ENCODE assay signal across 18 cellular contexts in genomic region chr2:74149570-74150319, GRCh38. TPM values are rescaled to one million over a fixed set of nuclear protein-coding genes. Genes with fewer than 3 reads are reported as not detected.
DNase-seq lines count a peak whose midpoint lies in the region; ATAC-seq and TF ChIP-seq lines count a peak whose summit lies in the region.
"Had no signal": no experiment of that assay in that cellular context is flagged by ENCODE, and none has a peak within 500 bp of the region (broad histone marks: within the 10 kb centered on the region; RNA-seq: fewer than 3 reads in every experiment).

No MANE protein-coding gene starts in this region.

- no peak overlapping the region for H2AFZ ChIP-seq in neural progenitor cell (replicated peaks)
- H2AFZ ChIP-seq: PC-9 had no signal

- intact Hi-C loops in lower lobe of right lung (cut with DNase I) = no loop called here

- no peaks in the 10 kb centered on the region for H3K27me3 Mint-ChIP-seq in neural progenitor cell (ENCODE audit: insufficient read depth, low read depth)

- H3K4me3 ChIP-seq in neural progenitor cell (no peak overlapping the region), lower lobe of right lung (no peak overlapping the region)
- H3K4me3 ChIP-seq: gastroesophageal sphincter, left lung, PC-9, SJCRH30 had no signal

- peaks cover 3% of the 10 kb centered on the region for H3K4me1 Mint-ChIP-seq in neural progenitor cell

- H3K36me3 ChIP-seq in neural progenitor cell = no peaks in the 10 kb centered on the region
- peaks cover 41% of the 10 kb centered on the region for H3K36me3 ChIP-seq in lower lobe of right lung

- no peak overlapping the region for H3K27ac ChIP-seq in neural progenitor cell
- H3K27ac ChIP-seq in lower lobe of right lung = no peak overlapping the region
- H3K27ac ChIP-seq: gastroesophageal sphincter, left lung, PC-9, SJCRH30 had no signal

- H3K36me3 Mint-ChIP-seq in neural progenitor cell = peaks cover 3% of the 10 kb centered on the region

- H3F3A ChIP-seq in neural progenitor cell (ENCODE audit: low read depth) = peaks cover 49% of the 10 kb centered on the region

- H3K4me1 ChIP-seq in neural progenitor cell (peaks cover 8% of the 10 kb centered on the region), lower lobe of right lung (peaks cover 22% of the 10 kb centered on the region)
- H3K4me1 ChIP-seq: SJCRH30 had no signal

- peak overlapping the region; percentile 49 for H3K4me3 Mint-ChIP-seq in neural progenitor cell

- H3K79me2 ChIP-seq in neural progenitor cell (ENCODE audit: low read depth) = peaks cover 11% of the 10 kb centered on the region

- TF ChIP-seq CTCF in neural progenitor cell (IDR thresholded peaks at IDR 0.05) (no peak), lower lobe of right lung (IDR thresholded peaks at IDR 0.05) (no peak)

- peak; percentile 22 for DNase-seq in activated CD8-positive, alpha-beta memory T cell treated with anti-CD3 and anti-CD28 coated beads, Interleukin-2, amount 50 U/mL, for 48 hours
- DNase-seq in activated CD8-positive, alpha-beta memory T cell treated with anti-CD3 and anti-CD28 coated beads for 24 hours = no peak
- peak; percentile 53 for DNase-seq in MV-4-11 (lab: John Stamatoyannopoulos, UW)
- DNase-seq in cerebellar cortex (ENCODE audit: low spot score) = peak; percentile 14
- no peak for DNase-seq in neural progenitor cell (ENCODE audit: low spot score)
- DNase-seq in lower lobe of right lung = no peak
- DNase-seq in NCI-H69 (lab: John Stamatoyannopoulos, UW) = no peak
- DNase-seq in AG20443 (ENCODE audit: low spot score) = no peak
- DNase-seq: ACHN; activated CD4-positive, alpha-beta T cell treated with anti-CD3 and anti-CD28 coated beads, Interleukin-2, amount 50 U/mL, for 1 hour; caudate nucleus; DND-41; left lung; NCI-H1092; PC-9; SJCRH30; stimulated activated CD4-positive, alpha-beta T cell treated with anti-CD3 and anti-CD28 coated beads, Interleukin-2, amount 100 ng/mL, for 48 hours had no signal

- H3K9ac ChIP-seq in neural progenitor cell = no peak overlapping the region

- H3K4me2 ChIP-seq in neural progenitor cell = no peak overlapping the region
- H3K4me2 ChIP-seq: PC-9 had no signal

- H3K9me3 ChIP-seq in neural progenitor cell (ENCODE audit: low read depth) (no peaks in the 10 kb centered on the region), lower lobe of right lung (no peaks in the 10 kb centered on the region)
- H3K9me3 ChIP-seq: gastroesophageal sphincter, left lung, SJCRH30 had no signal

- no peak overlapping the region for H3K27ac Mint-ChIP-seq in neural progenitor cell

- no peaks in the 10 kb centered on the region for H3K9me3 Mint-ChIP-seq in neural progenitor cell

- ATAC-seq in lower lobe of right lung = no peak
- ATAC-seq: gastroesophageal sphincter, left lung had no signal

- H4K20me1 ChIP-seq in neural progenitor cell (ENCODE audit: low read depth) = peaks cover 3% of the 10 kb centered on the region

- H3K27me3 ChIP-seq in neural progenitor cell (no peaks in the 10 kb centered on the region), lower lobe of right lung (ENCODE audit: low read depth) (no peaks in the 10 kb centered on the region)
- H3K27me3 ChIP-seq: gastroesophageal sphincter, left lung, SJCRH30 had no signal

RNA-seq across cellular contexts. Expression of gene BOLA3, which starts 2.0 kb away (rescaled TPM):
- total RNA-seq in neural progenitor cell (ENCODE audit: low replicate concordance) (56.2 and 76.5 TPM in 2 replicates), lower lobe of right lung (19.6 TPM)

RNA-seq across cellular contexts. Expression of gene MOB1A, which starts 28.9 kb away (rescaled TPM):
- total RNA-seq in neural progenitor cell (ENCODE audit: low replicate concordance) (125 and 163 TPM in 2 replicates), lower lobe of right lung (146 TPM)

RNA-seq across cellular contexts. Expression of gene MTHFD2, which starts 48.7 kb away (rescaled TPM):
- 79.5 and 101 TPM in 2 replicates for total RNA-seq in neural progenitor cell (ENCODE audit: low replicate concordance)
- total RNA-seq in lower lobe of right lung = 54.7 TPM

Comparison
In these comparisons a context has a peak if more than half of its experiments do, and no peak if none do; other contexts are left out.
1. DNase-seq: peak in activated CD8-positive, alpha-beta memory T cell treated with anti-CD3 and anti-CD28 coated beads, Interleukin-2, amount 50 U/mL, for 48 hours (single experiment), MV-4-11 (single experiment) and cerebellar cortex (single experiment); none in activated CD8-positive, alpha-beta memory T cell treated with anti-CD3 and anti-CD28 coated beads for 24 hours (single experiment), neural progenitor cell (single experiment), lower lobe of right lung (single experiment), NCI-H69 (single experiment) and AG20443 (single experiment).